ENCODE assay signal across 10 cellular contexts in genomic region chr6:46323312-46323965, GRCh38.
A peak's percentile ranks its signal among the peaks of the same experiment; 100 is the strongest.
DNase-seq lines count a peak whose midpoint lies in the region; ATAC-seq and TF ChIP-seq lines count a peak whose summit lies in the region.
"Had no signal": no experiment of that assay in that cellular context is flagged by ENCODE, and none has a peak within 500 bp of the region (broad histone marks: within the 10 kb centered on the region; RNA-seq: fewer than 3 reads in every experiment).

No MANE protein-coding gene starts in this region.

- DNase-seq in EH (ENCODE audit: low read depth) (peak; percentile 56), MG63 (peak; percentile 62), choroid plexus epithelial cell (ENCODE audit: low read depth) (peak; percentile 93), pons (ENCODE audit: low spot score) (peak; percentile 40), NCI-H2107 treated with DMSO at 0.1 percent for 48 hours (lab: John Stamatoyannopoulos, UW; ENCODE audit: unreplicated experiment) (no peak), NCI-H774 (lab: John Stamatoyannopoulos, UW) (no peak)
- DNase-seq in activated effector memory CD4-positive, alpha-beta T cell treated with Interleukin-2 at 50 U/mL for 16 hours, result no peak
- DNase-seq: T-helper 17 cell had no signal

- ATAC-seq in HG02759 (IDR thresholded peaks at IDR 0.05; ENCODE audit: unreplicated experiment), result no peak
- ATAC-seq: T-helper 17 cell had no signal

- no peak for TF ChIP-seq CTCF in choroid plexus epithelial cell (conservative IDR thresholded peaks at IDR 0.05; ENCODE audit: low read depth, low read length)

- H3K36me3 ChIP-seq in MG63, result no peaks in the 10 kb centered on the region
- H3K36me3 ChIP-seq: ovary had no signal

- H3K27me3 ChIP-seq in MG63, result no peaks in the 10 kb centered on the region
- H3K27me3 ChIP-seq: ovary had no signal

- H3K9me3 ChIP-seq in MG63, result no peaks in the 10 kb centered on the region
- H3K9me3 ChIP-seq: ovary had no signal

- H3K4me3 ChIP-seq in MG63 (no peak overlapping the region), choroid plexus epithelial cell (ENCODE audit: low read depth, low read length) (no peak overlapping the region)
- H3K4me3 ChIP-seq: ovary had no signal

Comparison
In these comparisons a context has a peak if more than half of its experiments do, and no peak if none do; other contexts are left out.
1. DNase-seq: peak in EH (single experiment), MG63 (single experiment), choroid plexus epithelial cell (single experiment) and pons (single experiment); none in activated effector memory CD4-positive, alpha-beta T cell treated with Interleukin-2 at 50 U/mL for 16 hours (single experiment), NCI-H2107 treated with DMSO at 0.1 percent for 48 hours (single experiment) and NCI-H774 (single experiment).